Comparison of ENCODE assay signal across 7 cellular contexts in the genomic region with DNA sequence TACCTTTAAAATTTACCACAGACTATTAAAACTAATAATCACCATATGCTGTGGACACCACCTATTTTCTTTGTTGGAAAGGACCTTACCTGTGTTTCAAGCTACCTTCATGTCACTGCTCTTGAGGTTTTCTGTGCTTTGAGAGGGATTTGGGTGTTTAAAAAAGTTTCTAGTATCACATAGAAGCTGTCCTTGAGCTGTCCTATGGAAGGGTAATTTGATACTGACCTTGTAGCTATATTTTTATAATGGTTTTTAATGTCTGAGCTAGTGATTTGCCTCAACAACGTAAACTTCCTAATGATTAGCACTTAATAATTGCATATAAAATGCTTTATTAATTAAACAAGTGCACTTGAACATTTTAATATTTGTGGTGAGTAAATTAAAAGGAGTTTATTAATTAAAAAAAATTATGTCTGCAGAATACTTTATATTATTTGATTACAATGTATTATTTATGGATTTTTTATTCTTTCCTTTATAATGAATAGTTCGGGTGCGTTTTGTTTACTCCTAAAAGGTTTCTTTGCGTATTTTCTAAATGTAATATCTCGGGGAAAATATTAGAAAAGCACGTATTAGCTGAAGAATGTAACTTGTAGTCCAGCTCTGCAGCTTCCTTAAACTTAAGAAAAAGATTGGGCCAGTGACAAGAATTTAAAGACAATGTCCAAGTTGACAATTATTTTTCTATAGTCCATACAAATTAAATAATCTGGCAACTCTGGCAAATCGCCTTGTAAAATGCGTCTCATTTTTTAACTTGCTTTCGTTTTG. TPM values are rescaled to one million over a fixed set of nuclear protein-coding genes. Genes with fewer than 3 reads are reported as not detected.
DNase-seq lines count a peak whose midpoint lies in the region; FAIRE-seq and TF ChIP-seq lines count a peak whose summit lies in the region.
"Had no signal": no experiment of that assay in that cellular context is flagged by ENCODE, and none has a peak within 500 bp of the region (broad histone marks: within the 10 kb centered on the region; RNA-seq: fewer than 3 reads in every experiment).

No MANE protein-coding gene starts in this region.

- peak overlapping the region; percentile 53 for H3K4me3 Mint-ChIP-seq in activated T-cell treated with anti-CD3 and anti-CD28 coated beads, Interleukin-2, amount 50 U/mL, for 24 hours

- no peak for DNase-seq in activated T-cell treated with anti-CD3 and anti-CD28 coated beads, Interleukin-2, amount 50 U/mL, for 24 hours
- no peak for DNase-seq in activated T-cell treated with anti-CD3 and anti-CD28 coated beads for 4 hours
- peak; percentile 62 for DNase-seq in endothelial cell of umbilical vein (ENCODE audit: low read depth, low spot score)
- no peak for DNase-seq in Karpas-422
- DNase-seq in MV-4-11 (lab: John Stamatoyannopoulos, UW) = no peak
- DNase-seq: foreskin keratinocyte had no signal

- no peaks in the 10 kb centered on the region for H3K9me3 ChIP-seq in endothelial cell of umbilical vein (replicated peaks; ENCODE audit: control insufficient read depth, insufficient read depth, low read length)
- no peaks in the 10 kb centered on the region for H3K9me3 ChIP-seq in subcutaneous abdominal adipose tissue (ENCODE audit: control insufficient read depth in 5 of 5, low read length in 5 of 5)
- no peaks in the 10 kb centered on the region for H3K9me3 ChIP-seq in Karpas-422 (ENCODE audit: low read length)

- dilution Hi-C loops in endothelial cell of umbilical vein (cut with MboI; ENCODE audit: extremely low pct_ligation_motif_present, low sequenced_read_pairs) = loop anchor here (25.0 kb wide), 1 partner anchor 505 kb away; no protein-coding TSS in a partner anchor

- H3K27ac Mint-ChIP-seq in activated T-cell treated with anti-CD3 and anti-CD28 coated beads, Interleukin-2, amount 50 U/mL, for 24 hours = no peak overlapping the region

- peaks cover 87% of the 10 kb centered on the region for H3K27me3 Mint-ChIP-seq in activated T-cell treated with anti-CD3 and anti-CD28 coated beads, Interleukin-2, amount 50 U/mL, for 24 hours

- TF ChIP-seq POLR2A in endothelial cell of umbilical vein (IDR thresholded peaks at IDR 0.05; ENCODE audit: low read depth, low read length) = no peak

- H3K9ac ChIP-seq in endothelial cell of umbilical vein (replicated peaks; ENCODE audit: extremely low read depth, insufficient read depth, low read length) (peak overlapping the region; percentile 90), subcutaneous abdominal adipose tissue (ENCODE audit: low read length in 5 of 5) (peak overlapping the region; percentile 11 to 79 (median 64)), Karpas-422 (ENCODE audit: low read length) (no peak overlapping the region)

- H3K36me3 ChIP-seq in endothelial cell of umbilical vein (ENCODE audit: control insufficient read depth in 2 of 2, extremely low read depth in 1 of 2, insufficient read depth in 2 of 2, low read length in 2 of 2) (no peaks in the 10 kb centered on the region), subcutaneous abdominal adipose tissue (ENCODE audit: control insufficient read depth in 5 of 5, insufficient read depth in 5 of 5, low read length in 5 of 5) (no peaks in the 10 kb centered on the region), Karpas-422 (ENCODE audit: insufficient read depth, low read length) (no peaks in the 10 kb centered on the region)

- no peaks in the 10 kb centered on the region for H3K9me1 ChIP-seq in endothelial cell of umbilical vein (replicated peaks; ENCODE audit: control insufficient read depth, extremely low read depth, insufficient read depth, low read length)

- no peak for TF ChIP-seq CTCF in endothelial cell of umbilical vein (IDR thresholded peaks at IDR 0.05; ENCODE audit: extremely low read depth in 1 of 2, insufficient read depth in 1 of 2, low read depth in 1 of 2, low read length in 2 of 2)

- H3K4me2 ChIP-seq in endothelial cell of umbilical vein (ENCODE audit: insufficient read depth, low read length) = peak overlapping the region; percentile 99
- H3K4me2 ChIP-seq in Karpas-422 (ENCODE audit: low read depth, low read length, poor library complexity, severe bottlenecking) = no peak overlapping the region

- CTCF ChIA-PET in endothelial cell of umbilical vein (lab: Charles Lee) = interaction anchor here (1.0 to 10.1 kb wide), 17 partner anchors 8 to 1033 kb away, joined by 3 to 458 read pairs (median 5); a partner anchor contains a TSS

- peak; percentile 70 for FAIRE-seq in endothelial cell of umbilical vein (lab: Jason Lieb, UNC)

- POLR2A ChIA-PET in endothelial cell of umbilical vein (lab: Charles Lee) = interaction anchor here (0.7 to 2.0 kb wide), 4 partner anchors 422 to 536 kb away, joined by 3 to 11 read pairs (median 4); no protein-coding TSS in a partner anchor

- no peaks in the 10 kb centered on the region for H3K9me3 Mint-ChIP-seq in activated T-cell treated with anti-CD3 and anti-CD28 coated beads, Interleukin-2, amount 50 U/mL, for 24 hours

- no peaks in the 10 kb centered on the region for H4K20me1 ChIP-seq in endothelial cell of umbilical vein (replicated peaks; ENCODE audit: control insufficient read depth, extremely low read depth, insufficient read depth, low read length)
- H4K20me1 ChIP-seq in Karpas-422 (ENCODE audit: insufficient read depth, low read depth, low read length) = no peaks in the 10 kb centered on the region

- intact Hi-C loops in endothelial cell of umbilical vein (cut with micrococcal nuclease) = loop anchor here (2.0 kb wide), 1 partner anchor 1081 kb away; a partner anchor contains a TSS

- H3K27me3 ChIP-seq in endothelial cell of umbilical vein (ENCODE audit: control insufficient read depth in 2 of 2, insufficient read depth in 2 of 2, low read length in 2 of 2) (no peaks in the 10 kb centered on the region), subcutaneous abdominal adipose tissue (ENCODE audit: control insufficient read depth in 5 of 5, insufficient read depth in 4 of 5, low read length in 5 of 5) (peaks cover 0 to 41% (median 2%) of the 10 kb centered on the region in 5 donors), Karpas-422 (ENCODE audit: low read length) (no peaks in the 10 kb centered on the region)

- peaks cover 52% of the 10 kb centered on the region for H3K4me1 ChIP-seq in endothelial cell of umbilical vein (ENCODE audit: control insufficient read depth, extremely low read depth, insufficient read depth, low read length)
- peaks cover 1 to 62% (median 56%) of the 10 kb centered on the region in 5 donors for H3K4me1 ChIP-seq in subcutaneous abdominal adipose tissue (ENCODE audit: control insufficient read depth in 5 of 5, insufficient read depth in 5 of 5, low read length in 5 of 5)
- peaks cover 21% of the 10 kb centered on the region for H3K4me1 ChIP-seq in Karpas-422 (ENCODE audit: low read length)

- H3K79me2 ChIP-seq in endothelial cell of umbilical vein (ENCODE audit: control insufficient read depth, insufficient read depth, low read length) (peaks cover 23% of the 10 kb centered on the region), Karpas-422 (ENCODE audit: low read length) (no peaks in the 10 kb centered on the region)

- no peaks in the 10 kb centered on the region for H3K9me2 ChIP-seq in Karpas-422 (replicated peaks; ENCODE audit: insufficient read depth, low read length)

- H2AFZ ChIP-seq in endothelial cell of umbilical vein (ENCODE audit: low read depth, low read length) (peak overlapping the region; percentile 45), Karpas-422 (ENCODE audit: low read length) (no peak overlapping the region)

- H3K4me1 Mint-ChIP-seq in activated T-cell treated with anti-CD3 and anti-CD28 coated beads, Interleukin-2, amount 50 U/mL, for 24 hours (ENCODE audit: low read depth) = peaks cover 37% of the 10 kb centered on the region

- H3K4me3 ChIP-seq in endothelial cell of umbilical vein (replicated peaks in 1 of 3; ENCODE audit: insufficient read depth in 1 of 3, low read depth in 1 of 3, low read length in 3 of 3) = peak overlapping the region; percentile 43 to 93 (median 88)
- H3K4me3 ChIP-seq in subcutaneous abdominal adipose tissue (ENCODE audit: low read depth in 1 of 5, low read length in 5 of 5) = peak overlapping the region; percentile 59 to 83 (median 73)
- H3K4me3 ChIP-seq in Karpas-422 (ENCODE audit: low read length) = no peak overlapping the region

- H3K36me3 Mint-ChIP-seq in activated T-cell treated with anti-CD3 and anti-CD28 coated beads, Interleukin-2, amount 50 U/mL, for 24 hours (ENCODE audit: low read depth) = no peaks in the 10 kb centered on the region

- BruUV-seq in endothelial cell of umbilical vein (replicated peaks; lab: Mats Ljungman, UMichigan) = no TSS peak

- H3K27ac ChIP-seq in endothelial cell of umbilical vein (ENCODE audit: insufficient read depth, low read depth, low read length) (peak overlapping the region; percentile 67), subcutaneous abdominal adipose tissue (ENCODE audit: low read depth, low read length) (peak overlapping the region; percentile 79), Karpas-422 (ENCODE audit: low read length) (no peak overlapping the region)

RNA-seq across cellular contexts. Expression of a gene that starts 2.3 kb away (rescaled TPM):
- total RNA-seq in endothelial cell of umbilical vein = 14.9 and 15.6 TPM in 2 replicates
- polyA plus RNA-seq in endothelial cell of umbilical vein = 6.4 and 7.2 TPM in 2 replicates
- polyA plus RNA-seq in endothelial cell of umbilical vein (2011; cell fraction: cytosol; rRNA removed) = 7.9 and 8.0 TPM in 2 replicates
- polyA plus RNA-seq in endothelial cell of umbilical vein (2011; cell fraction: nucleus; rRNA removed) = 5.3 and 7.6 TPM in 2 replicates
- polyA plus RNA-seq in endothelial cell of umbilical vein (2012) = 13.0 and 15.6 TPM in 2 replicates
- 3.2 and 4.6 TPM in 2 replicates for polyA minus RNA-seq in endothelial cell of umbilical vein
- polyA minus RNA-seq in endothelial cell of umbilical vein (2011; cell fraction: cytosol; rRNA and poly(A)+ RNA removed) = not detected
- 2.6 and 3.6 TPM in 2 replicates for polyA minus RNA-seq in endothelial cell of umbilical vein (2011; cell fraction: nucleus; rRNA and poly(A)+ RNA removed)
- not detected in 2 replicates for total RNA-seq in Karpas-422 (2014; rRNA removed; shearing (Covaris generic); ENCODE audit: low replicate concordance)

RNA-seq across cellular contexts. Expression of a gene that starts 9.3 kb away (rescaled TPM):
- 3.5 and 3.9 TPM in 2 replicates for total RNA-seq in endothelial cell of umbilical vein
- 1.9 and 2.3 TPM in 2 replicates for polyA plus RNA-seq in endothelial cell of umbilical vein
- 1.2 and 1.9 TPM in 2 replicates for polyA plus RNA-seq in endothelial cell of umbilical vein (2011; cell fraction: cytosol; rRNA removed)
- polyA plus RNA-seq in endothelial cell of umbilical vein (2011; cell fraction: nucleus; rRNA removed) = 1.0 and 1.2 TPM in 2 replicates
- polyA plus RNA-seq in endothelial cell of umbilical vein (2012) = 3.6 and 4.5 TPM in 2 replicates
- 0.40 and 0.46 TPM in 2 replicates for polyA minus RNA-seq in endothelial cell of umbilical vein
- 2.0 TPM for polyA minus RNA-seq in endothelial cell of umbilical vein (2011; cell fraction: cytosol; rRNA and poly(A)+ RNA removed)
- 0.53 and 1.4 TPM in 2 replicates for polyA minus RNA-seq in endothelial cell of umbilical vein (2011; cell fraction: nucleus; rRNA and poly(A)+ RNA removed)
- total RNA-seq in Karpas-422 (2014; rRNA removed; shearing (Covaris generic); ENCODE audit: low replicate concordance) = not detected in 2 replicates

RNA-seq across cellular contexts. Expression of a gene that starts 15.2 kb away (rescaled TPM):
- total RNA-seq in endothelial cell of umbilical vein = not detected in 2 replicates
- not detected in 2 replicates for polyA plus RNA-seq in endothelial cell of umbilical vein
- not detected in 2 replicates for polyA plus RNA-seq in endothelial cell of umbilical vein (2011; cell fraction: cytosol; rRNA removed)
- not detected in 2 replicates for polyA plus RNA-seq in endothelial cell of umbilical vein (2011; cell fraction: nucleus; rRNA removed)
- polyA plus RNA-seq in endothelial cell of umbilical vein (2012) = not detected in 2 replicates
- not detected in 2 replicates for polyA minus RNA-seq in endothelial cell of umbilical vein
- polyA minus RNA-seq in endothelial cell of umbilical vein (2011; cell fraction: cytosol; rRNA and poly(A)+ RNA removed) = not detected
- not detected in 2 replicates for polyA minus RNA-seq in endothelial cell of umbilical vein (2011; cell fraction: nucleus; rRNA and poly(A)+ RNA removed)
- not detected in 2 replicates for total RNA-seq in Karpas-422 (2014; rRNA removed; shearing (Covaris generic); ENCODE audit: low replicate concordance)
- total RNA-seq: foreskin keratinocyte had no signal
- polyA plus RNA-seq: foreskin keratinocyte had no signal

RNA-seq across cellular contexts. Expression of a gene that starts 19.5 kb away (rescaled TPM):
- 11.5 and 13.7 TPM in 2 replicates for total RNA-seq in endothelial cell of umbilical vein
- 7.6 TPM in 2 replicates for polyA plus RNA-seq in endothelial cell of umbilical vein
- polyA plus RNA-seq in endothelial cell of umbilical vein (2011; cell fraction: cytosol; rRNA removed) = 1.2 and 2.2 TPM in 2 replicates
- polyA plus RNA-seq in endothelial cell of umbilical vein (2011; cell fraction: nucleus; rRNA removed) = 58.7 and 63.3 TPM in 2 replicates
- polyA plus RNA-seq in endothelial cell of umbilical vein (2012) = 4.0 and 6.6 TPM in 2 replicates
- polyA minus RNA-seq in endothelial cell of umbilical vein = 2.7 and 2.9 TPM in 2 replicates
- not detected for polyA minus RNA-seq in endothelial cell of umbilical vein (2011; cell fraction: cytosol; rRNA and poly(A)+ RNA removed)
- 10.7 and 10.8 TPM in 2 replicates for polyA minus RNA-seq in endothelial cell of umbilical vein (2011; cell fraction: nucleus; rRNA and poly(A)+ RNA removed)
- not detected in 2 replicates for total RNA-seq in Karpas-422 (2014; rRNA removed; shearing (Covaris generic); ENCODE audit: low replicate concordance)

RNA-seq across cellular contexts. Expression of a gene that starts 24.7 kb away (rescaled TPM):
- total RNA-seq in endothelial cell of umbilical vein = not detected in 2 replicates
- polyA plus RNA-seq in endothelial cell of umbilical vein = not detected in 2 replicates
- polyA plus RNA-seq in endothelial cell of umbilical vein (2011; cell fraction: cytosol; rRNA removed) = not detected in 2 replicates
- polyA plus RNA-seq in endothelial cell of umbilical vein (2011; cell fraction: nucleus; rRNA removed) = not detected in 2 replicates
- not detected in 2 replicates for polyA plus RNA-seq in endothelial cell of umbilical vein (2012)
- polyA minus RNA-seq in endothelial cell of umbilical vein = not detected in 2 replicates
- polyA minus RNA-seq in endothelial cell of umbilical vein (2011; cell fraction: cytosol; rRNA and poly(A)+ RNA removed) = 1.0 TPM
- polyA minus RNA-seq in endothelial cell of umbilical vein (2011; cell fraction: nucleus; rRNA and poly(A)+ RNA removed) = not detected in 2 replicates
- not detected in 2 replicates for total RNA-seq in Karpas-422 (2014; rRNA removed; shearing (Covaris generic); ENCODE audit: low replicate concordance)
- total RNA-seq: foreskin keratinocyte had no signal
- polyA plus RNA-seq: foreskin keratinocyte had no signal

Comparison
In these comparisons a context has a peak if more than half of its experiments do, and no peak if none do; other contexts are left out.
1. RNA of a gene that starts 2.3 kb away (total RNA-seq): 14.9 to 15.6 TPM in endothelial cell of umbilical vein; not detected in Karpas-422; every median in the first group is over 10 times any median in the second.